Comparison of ENCODE assay signal across 19 cellular contexts in the genomic region with DNA sequence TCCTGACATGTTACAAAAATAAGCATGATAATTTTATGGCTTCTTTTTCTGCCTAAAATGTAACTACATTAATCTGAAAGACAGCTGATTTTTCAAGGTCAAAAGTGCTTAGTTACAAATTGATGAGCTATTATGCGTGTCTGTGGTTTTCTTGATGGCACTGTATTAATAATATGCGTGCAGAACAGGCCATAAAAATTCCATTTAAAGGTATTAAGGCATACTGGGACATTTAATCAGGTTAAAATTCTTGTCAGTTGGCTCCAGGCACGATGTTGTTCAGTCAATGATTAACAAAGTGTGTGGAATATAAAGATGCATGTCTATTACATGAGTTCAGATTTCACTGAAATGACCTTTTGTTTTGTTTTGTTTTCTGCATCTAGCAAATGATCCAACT.
"Had no signal": no experiment of that assay in that cellular context is flagged by ENCODE, and none has a peak within 500 bp of the region (broad histone marks: within the 10 kb centered on the region; RNA-seq: fewer than 3 reads in every experiment).

No MANE protein-coding gene starts in this region.

- H3K36me3 Mint-ChIP-seq: naive thymus-derived CD8-positive, alpha-beta T cell had no signal

- H3K9me3 ChIP-seq: neutrophil, vagina had no signal

- H3K4me1 ChIP-seq: breast epithelium, foreskin keratinocyte, right atrium auricular region, transverse colon, vagina had no signal

- FAIRE-seq: endothelial cell of umbilical vein had no signal

- H3K4me1 Mint-ChIP-seq: naive thymus-derived CD8-positive, alpha-beta T cell had no signal

- DNase-seq: activated CD4-positive, CD25-positive, alpha-beta regulatory T cell treated with anti-CD3 and anti-CD28 coated beads, Interleukin-2, amount 50 U/mL, for 72 hours; activated naive CD4-positive, alpha-beta T cell; activated T-cell treated with anti-CD3 and anti-CD28 coated beads for 4 hours; aorta; cerebellar nuclear complex; effector CD8-positive, alpha-beta T cell; foreskin keratinocyte; head of caudate nucleus; naive thymus-derived CD8-positive, alpha-beta T cell; stimulated activated naive CD8-positive, alpha-beta T cell treated with anti-CD3 and anti-CD28 coated beads, Interleukin-15, Interleukin-2, amounts not matched to agents 100 U/mL and 50 U/mL, for 24 hours; T-helper 9 cell; transverse colon had no signal

- H3K4me3 Mint-ChIP-seq: naive thymus-derived CD8-positive, alpha-beta T cell had no signal

- H3K27ac Mint-ChIP-seq: naive thymus-derived CD8-positive, alpha-beta T cell had no signal

- H3K27me3 ChIP-seq: breast epithelium, foreskin keratinocyte, neutrophil, right atrium auricular region, transverse colon, vagina had no signal

- H3K4me3 ChIP-seq: breast epithelium, right atrium auricular region, skin epidermis, transverse colon, vagina had no signal

- H3K36me3 ChIP-seq: breast epithelium, neutrophil, right atrium auricular region, transverse colon, vagina had no signal

- H3K27ac ChIP-seq: breast epithelium, foreskin keratinocyte, neutrophil, right atrium auricular region, skin epidermis, transverse colon, vagina had no signal

- ATAC-seq: foreskin keratinocyte; left lobe of liver; naive thymus-derived CD8-positive, alpha-beta T cell; stimulated activated naive CD8-positive, alpha-beta T cell treated with anti-CD3 and anti-CD28 coated beads, Interleukin-15, Interleukin-2, amounts not matched to agents 100 U/mL and 50 U/mL, for 24 hours had no signal

- H3K27me3 Mint-ChIP-seq: naive thymus-derived CD8-positive, alpha-beta T cell had no signal
